36 cellular contexts compared by ENCODE assay signal in genomic region chr15:23022156-23022555, GRCh38.
"Had no signal": no experiment of that assay in that cellular context is flagged by ENCODE, and none has a peak within 500 bp of the region (broad histone marks: within the 10 kb centered on the region; RNA-seq: fewer than 3 reads in every experiment).

No MANE protein-coding gene starts in this region.

- ATAC-seq: activated CD8-positive, alpha-beta T cell treated with anti-CD3 and anti-CD28 coated beads for 36 hours; activated naive CD4-positive, alpha-beta T cell treated with anti-CD3 and anti-CD28 coated beads, Interleukin-2, amount 50 U/mL, for 72 hours; activated T-cell treated with anti-CD3 and anti-CD28 coated beads, Interleukin-2, amount 50 U/mL, for 4 hours; activated T-cell treated with anti-CD3 and anti-CD28 coated beads, Interleukin-2, amount 50 U/mL, for 72 hours; activated T-helper 17 cell treated with anti-CD3 and anti-CD28 coated beads, Interleukin-2, amount 50 U/mL, for 72 hours; body of pancreas had no signal

- FAIRE-seq: astrocyte, bronchial epithelial cell, TTC549 had no signal

- H3K27ac ChIP-seq: adrenal gland, body of pancreas, brain microvascular endothelial cell, cardiac muscle cell, VCaP had no signal

- H3K4me3 ChIP-seq: adrenal gland, body of pancreas, cardiac muscle cell had no signal

- H3K4me1 ChIP-seq: adrenal gland, body of pancreas had no signal

- H3K27me3 ChIP-seq: adrenal gland, body of pancreas, brain microvascular endothelial cell, cardiac muscle cell had no signal

- H3K9me3 ChIP-seq: adrenal gland, body of pancreas had no signal

- DNase-seq: activated B cell treated with CpG ODN at 0.5 μM for 24 hours; activated CD4-positive, alpha-beta memory T cell treated with anti-CD3 and anti-CD28 coated beads for 36 hours; activated CD4-positive, alpha-beta T cell treated with anti-CD3 and anti-CD28 coated beads for 4 hours; activated CD4-positive, alpha-beta T cell treated with anti-CD3 and anti-CD28 coated beads, Interleukin-2, amount 10 ng/mL, durations not matched to agents 24 days and 14 days; activated CD4-positive, alpha-beta T cell treated with anti-CD3 and anti-CD28 coated beads, Interleukin-2, amount 50 U/mL, for 1 hour; activated CD4-positive, alpha-beta T cell treated with anti-CD3 and anti-CD28 coated beads, Interleukin-2, amount 50 U/mL, for 4 hours; activated CD4-positive, CD25-positive, alpha-beta regulatory T cell treated with anti-CD3 and anti-CD28 coated beads, Interleukin-2, amount 50 U/mL, for 72 hours; activated CD8-positive, alpha-beta memory T cell treated with anti-CD3 and anti-CD28 coated beads, Interleukin-2, amount 50 U/mL, for 4 hours; activated CD8-positive, alpha-beta T cell treated with anti-CD3 and anti-CD28 coated beads for 36 hours; activated effector memory CD4-positive, alpha-beta T cell treated with anti-CD3 and anti-CD28 coated beads, Interleukin-2, amount 50 U/mL, for 16 hours; activated gamma-delta T cell treated with Interleukin-2 at 50 U/mL for 16 hours; activated naive CD4-positive, alpha-beta T cell; activated naive CD4-positive, alpha-beta T cell treated with anti-CD3 and anti-CD28 coated beads for 36 hours; activated naive CD4-positive, alpha-beta T cell treated with anti-CD3 and anti-CD28 coated beads, Interleukin-2, amount 50 U/mL, for 16 hours; activated naive CD8-positive, alpha-beta T cell treated with anti-CD3 and anti-CD28 coated beads for 36 hours; activated T-cell treated with anti-CD3 and anti-CD28 coated beads for 4 hours; activated T-cell treated with anti-CD3 and anti-CD28 coated beads, Interleukin-2, amount 50 U/mL, for 1 hour; activated T-cell treated with anti-CD3 and anti-CD28 coated beads, Interleukin-2, amount 50 U/mL, for 4 hours; activated T-cell treated with anti-CD3 and anti-CD28 coated beads, Interleukin-2, amount 50 U/mL, for 72 hours; adrenal gland; amniotic stem cell; aorta; body of pancreas; brain microvascular endothelial cell; caudate nucleus; cerebellar nuclear complex; T-helper 1 cell; T-helper 2 cell; T-helper 9 cell had no signal
